ENCODE assay signal across 1 cellular context in genomic region chr20:50788045-50788867, GRCh38.
A peak's percentile ranks its signal among the peaks of the same experiment; 100 is the strongest.
TF ChIP-seq lines count a peak whose summit lies in the region.

No MANE protein-coding gene starts in this region.

TF ChIP-seq in HepG2, 621 proteins besides CTCF, POLR2A, EP300 and RAD21 (continued from another document and continues in another):
- TF ChIP-seq MZF1 (CRISPR knock-in tag; IDR thresholded peaks at IDR 0.05; ENCODE audit: borderline replicate concordance) (no peak), ZNF670 (CRISPR knock-in tag; IDR thresholded peaks at IDR 0.05; ENCODE audit: borderline replicate concordance) (no peak), SOX5 (CRISPR knock-in tag; IDR thresholded peaks at IDR 0.05; ENCODE audit: borderline replicate concordance) (peak; percentile 24; the same call in 1 of the 2 replicates), KDM5A (IDR thresholded peaks at IDR 0.05; ENCODE audit: borderline replicate concordance, low read length) (no peak; the same call in 1 of the 2 replicates), ATF1 (CRISPR knock-in tag; IDR thresholded peaks at IDR 0.05) (no peak), ZNF883 (CRISPR knock-in tag; IDR thresholded peaks at IDR 0.05; ENCODE audit: not compliant biosample characterization) (no peak), ATF2 (CRISPR knock-in tag; IDR thresholded peaks at IDR 0.05) (no peak; the same call in none of the 2 replicates), RBM22 (optimal IDR thresholded peaks at IDR 0.05; ENCODE audit: low read length) (no peak), FIP1L1 (IDR thresholded peaks at IDR 0.05; ENCODE audit: borderline replicate concordance, insufficient read depth, low read depth, low read length) (no peak), ASH2L (IDR thresholded peaks at IDR 0.05; ENCODE audit: insufficient read length, low read depth, low read length) (peak; percentile 58), ZNF350 (CRISPR knock-in tag; IDR thresholded peaks at IDR 0.05; ENCODE audit: borderline replicate concordance, low read depth) (no peak), TEAD3 (CRISPR knock-in tag; optimal IDR thresholded peaks at IDR 0.05; ENCODE audit: borderline replicate concordance) (no peak), HOXA5 (CRISPR knock-in tag; IDR thresholded peaks at IDR 0.05) (no peak), JUNB (CRISPR knock-in tag; IDR thresholded peaks at IDR 0.05; ENCODE audit: borderline replicate concordance) (no peak), NONO (IDR thresholded peaks at IDR 0.05) (no peak), NONO (CRISPR knock-in tag; conservative IDR thresholded peaks at IDR 0.05) (no peak), IKZF1 (IDR thresholded peaks at IDR 0.05) (no peak), SSRP1 (CRISPR knock-in tag; IDR thresholded peaks at IDR 0.05) (no peak), NFIC (IDR thresholded peaks at IDR 0.05; ENCODE audit: low read length) (no peak), ZBTB42 (CRISPR knock-in tag; IDR thresholded peaks at IDR 0.05) (no peak), ISX (CRISPR knock-in tag; conservative IDR thresholded peaks at IDR 0.05) (no peak), ZFP1 (CRISPR knock-in tag; IDR thresholded peaks at IDR 0.05) (no peak), ARNT2 (CRISPR knock-in tag; IDR thresholded peaks at IDR 0.05; ENCODE audit: low read depth) (no peak), ZNF496 (CRISPR knock-in tag; IDR thresholded peaks at IDR 0.05; ENCODE audit: insufficient replicate concordance) (no peak), ZNF564 (CRISPR knock-in tag; IDR thresholded peaks at IDR 0.05) (0 out of 2 replicates have a peak, but pooled peaks have one; percentile 34), MED1 (CRISPR knock-in tag; IDR thresholded peaks at IDR 0.05) (0 out of 2 replicates have a peak, but pooled peaks have one; percentile 31), ZNF768 (CRISPR knock-in tag; IDR thresholded peaks at IDR 0.05) (no peak), SCMH1 (CRISPR knock-in tag; IDR thresholded peaks at IDR 0.05; ENCODE audit: borderline replicate concordance) (no peak), TRAFD1 (CRISPR knock-in tag; IDR thresholded peaks at IDR 0.05; ENCODE audit: borderline replicate concordance) (no peak), EZH2 (conservative IDR thresholded peaks at IDR 0.05; ENCODE audit: low read depth, low read length) (no peak), FOSL2 (CRISPR knock-in tag; IDR thresholded peaks at IDR 0.05) (no peak), ZSCAN5A (CRISPR knock-in tag; IDR thresholded peaks at IDR 0.05; ENCODE audit: borderline replicate concordance) (no peak), FOXA3 (CRISPR knock-in tag; IDR thresholded peaks at IDR 0.05) (peak; percentile 25), TBX3 (IDR thresholded peaks at IDR 0.05; ENCODE audit: borderline replicate concordance) (no peak), ZSCAN25 (CRISPR knock-in tag; IDR thresholded peaks at IDR 0.05) (no peak), MIER2 (CRISPR knock-in tag; IDR thresholded peaks at IDR 0.05) (no peak)
- TF ChIP-seq, protein P1, sequence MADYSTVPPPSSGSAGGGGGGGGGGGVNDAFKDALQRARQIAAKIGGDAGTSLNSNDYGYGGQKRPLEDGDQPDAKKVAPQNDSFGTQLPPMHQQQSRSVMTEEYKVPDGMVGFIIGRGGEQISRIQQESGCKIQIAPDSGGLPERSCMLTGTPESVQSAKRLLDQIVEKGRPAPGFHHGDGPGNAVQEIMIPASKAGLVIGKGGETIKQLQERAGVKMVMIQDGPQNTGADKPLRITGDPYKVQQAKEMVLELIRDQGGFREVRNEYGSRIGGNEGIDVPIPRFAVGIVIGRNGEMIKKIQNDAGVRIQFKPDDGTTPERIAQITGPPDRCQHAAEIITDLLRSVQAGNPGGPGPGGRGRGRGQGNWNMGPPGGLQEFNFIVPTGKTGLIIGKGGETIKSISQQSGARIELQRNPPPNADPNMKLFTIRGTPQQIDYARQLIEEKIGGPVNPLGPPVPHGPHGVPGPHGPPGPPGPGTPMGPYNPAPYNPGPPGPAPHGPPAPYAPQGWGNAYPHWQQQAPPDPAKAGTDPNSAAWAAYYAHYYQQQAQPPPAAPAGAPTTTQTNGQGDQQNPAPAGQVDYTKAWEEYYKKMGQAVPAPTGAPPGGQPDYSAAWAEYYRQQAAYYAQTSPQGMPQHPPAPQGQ (CRISPR knock-in tag; IDR thresholded peaks at IDR 0.05; ENCODE audit: borderline replicate concordance), result no peak
- TF ChIP-seq, protein P2, sequence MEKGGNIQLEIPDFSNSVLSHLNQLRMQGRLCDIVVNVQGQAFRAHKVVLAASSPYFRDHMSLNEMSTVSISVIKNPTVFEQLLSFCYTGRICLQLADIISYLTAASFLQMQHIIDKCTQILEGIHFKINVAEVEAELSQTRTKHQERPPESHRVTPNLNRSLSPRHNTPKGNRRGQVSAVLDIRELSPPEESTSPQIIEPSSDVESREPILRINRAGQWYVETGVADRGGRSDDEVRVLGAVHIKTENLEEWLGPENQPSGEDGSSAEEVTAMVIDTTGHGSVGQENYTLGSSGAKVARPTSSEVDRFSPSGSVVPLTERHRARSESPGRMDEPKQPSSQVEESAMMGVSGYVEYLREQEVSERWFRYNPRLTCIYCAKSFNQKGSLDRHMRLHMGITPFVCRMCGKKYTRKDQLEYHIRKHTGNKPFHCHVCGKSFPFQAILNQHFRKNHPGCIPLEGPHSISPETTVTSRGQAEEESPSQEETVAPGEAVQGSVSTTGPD (CRISPR knock-in tag; IDR thresholded peaks at IDR 0.05), result no peak
- TF ChIP-seq, protein P3, sequence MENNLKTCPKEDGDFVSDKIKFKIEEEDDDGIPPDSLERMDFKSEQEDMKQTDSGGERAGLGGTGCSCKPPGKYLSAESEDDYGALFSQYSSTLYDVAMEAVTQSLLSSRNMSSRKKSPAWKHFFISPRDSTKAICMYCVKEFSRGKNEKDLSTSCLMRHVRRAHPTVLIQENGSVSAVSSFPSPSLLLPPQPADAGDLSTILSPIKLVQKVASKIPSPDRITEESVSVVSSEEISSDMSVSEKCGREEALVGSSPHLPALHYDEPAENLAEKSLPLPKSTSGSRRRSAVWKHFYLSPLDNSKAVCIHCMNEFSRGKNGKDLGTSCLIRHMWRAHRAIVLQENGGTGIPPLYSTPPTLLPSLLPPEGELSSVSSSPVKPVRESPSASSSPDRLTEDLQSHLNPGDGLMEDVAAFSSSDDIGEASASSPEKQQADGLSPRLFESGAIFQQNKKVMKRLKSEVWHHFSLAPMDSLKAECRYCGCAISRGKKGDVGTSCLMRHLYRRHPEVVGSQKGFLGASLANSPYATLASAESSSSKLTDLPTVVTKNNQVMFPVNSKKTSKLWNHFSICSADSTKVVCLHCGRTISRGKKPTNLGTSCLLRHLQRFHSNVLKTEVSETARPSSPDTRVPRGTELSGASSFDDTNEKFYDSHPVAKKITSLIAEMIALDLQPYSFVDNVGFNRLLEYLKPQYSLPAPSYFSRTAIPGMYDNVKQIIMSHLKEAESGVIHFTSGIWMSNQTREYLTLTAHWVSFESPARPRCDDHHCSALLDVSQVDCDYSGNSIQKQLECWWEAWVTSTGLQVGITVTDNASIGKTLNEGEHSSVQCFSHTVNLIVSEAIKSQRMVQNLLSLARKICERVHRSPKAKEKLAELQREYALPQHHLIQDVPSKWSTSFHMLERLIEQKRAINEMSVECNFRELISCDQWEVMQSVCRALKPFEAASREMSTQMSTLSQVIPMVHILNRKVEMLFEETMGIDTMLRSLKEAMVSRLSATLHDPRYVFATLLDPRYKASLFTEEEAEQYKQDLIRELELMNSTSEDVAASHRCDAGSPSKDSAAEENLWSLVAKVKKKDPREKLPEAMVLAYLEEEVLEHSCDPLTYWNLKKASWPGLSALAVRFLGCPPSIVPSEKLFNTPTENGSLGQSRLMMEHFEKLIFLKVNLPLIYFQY (CRISPR knock-in tag; IDR thresholded peaks at IDR 0.05; ENCODE audit: borderline replicate concordance), result no peak
- TF ChIP-seq, protein P4, sequence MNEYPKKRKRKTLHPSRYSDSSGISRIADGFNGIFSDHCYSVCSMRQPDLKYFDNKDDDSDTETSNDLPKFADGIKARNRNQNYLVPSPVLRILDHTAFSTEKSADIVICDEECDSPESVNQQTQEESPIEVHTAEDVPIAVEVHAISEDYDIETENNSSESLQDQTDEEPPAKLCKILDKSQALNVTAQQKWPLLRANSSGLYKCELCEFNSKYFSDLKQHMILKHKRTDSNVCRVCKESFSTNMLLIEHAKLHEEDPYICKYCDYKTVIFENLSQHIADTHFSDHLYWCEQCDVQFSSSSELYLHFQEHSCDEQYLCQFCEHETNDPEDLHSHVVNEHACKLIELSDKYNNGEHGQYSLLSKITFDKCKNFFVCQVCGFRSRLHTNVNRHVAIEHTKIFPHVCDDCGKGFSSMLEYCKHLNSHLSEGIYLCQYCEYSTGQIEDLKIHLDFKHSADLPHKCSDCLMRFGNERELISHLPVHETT (CRISPR knock-in tag; conservative IDR thresholded peaks at IDR 0.05), result no peak
- TF ChIP-seq, protein P5, sequence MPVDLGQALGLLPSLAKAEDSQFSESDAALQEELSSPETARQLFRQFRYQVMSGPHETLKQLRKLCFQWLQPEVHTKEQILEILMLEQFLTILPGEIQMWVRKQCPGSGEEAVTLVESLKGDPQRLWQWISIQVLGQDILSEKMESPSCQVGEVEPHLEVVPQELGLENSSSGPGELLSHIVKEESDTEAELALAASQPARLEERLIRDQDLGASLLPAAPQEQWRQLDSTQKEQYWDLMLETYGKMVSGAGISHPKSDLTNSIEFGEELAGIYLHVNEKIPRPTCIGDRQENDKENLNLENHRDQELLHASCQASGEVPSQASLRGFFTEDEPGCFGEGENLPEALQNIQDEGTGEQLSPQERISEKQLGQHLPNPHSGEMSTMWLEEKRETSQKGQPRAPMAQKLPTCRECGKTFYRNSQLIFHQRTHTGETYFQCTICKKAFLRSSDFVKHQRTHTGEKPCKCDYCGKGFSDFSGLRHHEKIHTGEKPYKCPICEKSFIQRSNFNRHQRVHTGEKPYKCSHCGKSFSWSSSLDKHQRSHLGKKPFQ (CRISPR knock-in tag; IDR thresholded peaks at IDR 0.05; ENCODE audit: insufficient replicate concordance), result no peak
- TF ChIP-seq, protein P6, sequence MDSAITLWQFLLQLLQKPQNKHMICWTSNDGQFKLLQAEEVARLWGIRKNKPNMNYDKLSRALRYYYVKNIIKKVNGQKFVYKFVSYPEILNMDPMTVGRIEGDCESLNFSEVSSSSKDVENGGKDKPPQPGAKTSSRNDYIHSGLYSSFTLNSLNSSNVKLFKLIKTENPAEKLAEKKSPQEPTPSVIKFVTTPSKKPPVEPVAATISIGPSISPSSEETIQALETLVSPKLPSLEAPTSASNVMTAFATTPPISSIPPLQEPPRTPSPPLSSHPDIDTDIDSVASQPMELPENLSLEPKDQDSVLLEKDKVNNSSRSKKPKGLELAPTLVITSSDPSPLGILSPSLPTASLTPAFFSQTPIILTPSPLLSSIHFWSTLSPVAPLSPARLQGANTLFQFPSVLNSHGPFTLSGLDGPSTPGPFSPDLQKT (CRISPR knock-in tag; IDR thresholded peaks at IDR 0.05; ENCODE audit: borderline replicate concordance), result no peak
- TF ChIP-seq, protein P7, sequence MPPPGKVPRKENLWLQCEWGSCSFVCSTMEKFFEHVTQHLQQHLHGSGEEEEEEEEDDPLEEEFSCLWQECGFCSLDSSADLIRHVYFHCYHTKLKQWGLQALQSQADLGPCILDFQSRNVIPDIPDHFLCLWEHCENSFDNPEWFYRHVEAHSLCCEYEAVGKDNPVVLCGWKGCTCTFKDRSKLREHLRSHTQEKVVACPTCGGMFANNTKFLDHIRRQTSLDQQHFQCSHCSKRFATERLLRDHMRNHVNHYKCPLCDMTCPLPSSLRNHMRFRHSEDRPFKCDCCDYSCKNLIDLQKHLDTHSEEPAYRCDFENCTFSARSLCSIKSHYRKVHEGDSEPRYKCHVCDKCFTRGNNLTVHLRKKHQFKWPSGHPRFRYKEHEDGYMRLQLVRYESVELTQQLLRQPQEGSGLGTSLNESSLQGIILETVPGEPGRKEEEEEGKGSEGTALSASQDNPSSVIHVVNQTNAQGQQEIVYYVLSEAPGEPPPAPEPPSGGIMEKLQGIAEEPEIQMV (CRISPR knock-in tag; IDR thresholded peaks at IDR 0.05; ENCODE audit: low read depth), result no peak
- TF ChIP-seq, protein P8, sequence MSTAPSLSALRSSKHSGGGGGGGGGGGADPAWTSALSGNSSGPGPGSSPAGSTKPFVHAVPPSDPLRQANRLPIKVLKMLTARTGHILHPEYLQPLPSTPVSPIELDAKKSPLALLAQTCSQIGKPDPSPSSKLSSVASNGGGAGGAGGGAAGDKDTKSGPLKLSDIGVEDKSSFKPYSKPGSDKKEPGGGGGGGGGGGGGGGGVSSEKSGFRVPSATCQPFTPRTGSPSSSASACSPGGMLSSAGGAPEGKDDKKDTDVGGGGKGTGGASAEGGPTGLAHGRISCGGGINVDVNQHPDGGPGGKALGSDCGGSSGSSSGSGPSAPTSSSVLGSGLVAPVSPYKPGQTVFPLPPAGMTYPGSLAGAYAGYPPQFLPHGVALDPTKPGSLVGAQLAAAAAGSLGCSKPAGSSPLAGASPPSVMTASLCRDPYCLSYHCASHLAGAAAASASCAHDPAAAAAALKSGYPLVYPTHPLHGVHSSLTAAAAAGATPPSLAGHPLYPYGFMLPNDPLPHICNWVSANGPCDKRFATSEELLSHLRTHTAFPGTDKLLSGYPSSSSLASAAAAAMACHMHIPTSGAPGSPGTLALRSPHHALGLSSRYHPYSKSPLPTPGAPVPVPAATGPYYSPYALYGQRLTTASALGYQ (CRISPR knock-in tag; IDR thresholded peaks at IDR 0.05), result peak; percentile 55; the same call in 1 of the 2 replicates
